ENCODE assay signal across 14 cellular contexts in genomic region chr11:123628936-123629683, GRCh38. TPM values are rescaled to one million over a fixed set of nuclear protein-coding genes. Genes with fewer than 3 reads are reported as not detected.
DNase-seq lines count a peak whose midpoint lies in the region; ATAC-seq lines count a peak whose summit lies in the region.
"Had no signal": no experiment of that assay in that cellular context is flagged by ENCODE, and none has a peak within 500 bp of the region (broad histone marks: within the 10 kb centered on the region; RNA-seq: fewer than 3 reads in every experiment).

No MANE protein-coding gene starts in this region.

- intact Hi-C loops in aorta (cut with DNase I): no loop called here

- no peaks in the 10 kb centered on the region for H3K4me1 ChIP-seq in aorta (ENCODE audit: control insufficient read depth in 1 of 2, insufficient read depth in 2 of 2, low read length in 2 of 2)

- H3K9me3 Mint-ChIP-seq in activated T-cell treated with anti-CD3 and anti-CD28 coated beads, Interleukin-2, amount 50 U/mL, for 72 hours: no peaks in the 10 kb centered on the region
- H3K9me3 Mint-ChIP-seq: naive B cell had no signal

- no peak overlapping the region for H3K4me3 Mint-ChIP-seq in activated T-cell treated with anti-CD3 and anti-CD28 coated beads, Interleukin-2, amount 50 U/mL, for 72 hours
- H3K4me3 Mint-ChIP-seq: naive B cell had no signal

- no peak overlapping the region for H3K4me3 ChIP-seq in aorta (ENCODE audit: low read length in 2 of 2)
- H3K4me3 ChIP-seq: dorsolateral prefrontal cortex had no signal

- peaks cover 29% of the 10 kb centered on the region for H3K27me3 Mint-ChIP-seq in activated T-cell treated with anti-CD3 and anti-CD28 coated beads, Interleukin-2, amount 50 U/mL, for 72 hours (ENCODE audit: low read depth)

- DNase-seq in activated T-cell treated with anti-CD3 and anti-CD28 coated beads, Interleukin-2, amount 50 U/mL, for 72 hours: no peak
- DNase-seq in activated T-cell treated with anti-CD3 and anti-CD28 coated beads, Interleukin-2, amount 50 U/mL, for 48 hours: no peak
- DNase-seq in cerebellum (ENCODE audit: low spot score) (peak; percentile 61), left kidney (ENCODE audit: low read depth, low spot score) (peak; percentile 77), aorta (peak in 1 of 2 donors; percentile 73), GM19240 (ENCODE audit: insufficient read length, low spot score) (no peak), pons (ENCODE audit: low spot score) (no peak), NCI-H2029 (lab: John Stamatoyannopoulos, UW) (no peak)
- DNase-seq: activated CD4-positive, CD25-positive, alpha-beta regulatory T cell; activated effector memory CD4-positive, alpha-beta T cell treated with anti-CD3 and anti-CD28 coated beads, Interleukin-2, amount 50 U/mL, for 16 hours; naive B cell; NCI-H1092 treated with DMSO at 0.1 percent for 48 hours; stimulated activated naive CD8-positive, alpha-beta T cell treated with anti-CD3 and anti-CD28 coated beads, Interleukin-15, Interleukin-2, amounts not matched to agents 100 U/mL and 50 U/mL, for 24 hours had no signal

- peak; percentile 18 to 36 for ATAC-seq in activated T-cell treated with anti-CD3 and anti-CD28 coated beads, Interleukin-2, amount 50 U/mL, for 72 hours (replicated peaks in 1 of 2)
- peak; percentile 66 for ATAC-seq in aorta (ENCODE audit: low FRiP score)
- ATAC-seq: stimulated activated naive CD8-positive, alpha-beta T cell treated with anti-CD3 and anti-CD28 coated beads, Interleukin-15, Interleukin-2, amounts not matched to agents 100 U/mL and 50 U/mL, for 24 hours had no signal

- 28 to 53% methylated on average over 10 of the region's 10 CpGs for WGBS in aorta, 2 donors

- no peaks in the 10 kb centered on the region for H3K27me3 ChIP-seq in aorta (ENCODE audit: control insufficient read depth in 1 of 2, insufficient read depth in 2 of 2, low read length in 1 of 2)
- H3K27me3 ChIP-seq: dorsolateral prefrontal cortex had no signal

- H3K36me3 Mint-ChIP-seq in activated T-cell treated with anti-CD3 and anti-CD28 coated beads, Interleukin-2, amount 50 U/mL, for 72 hours (ENCODE audit: insufficient read depth in 2 of 2): no peaks in the 10 kb centered on the region
- H3K36me3 Mint-ChIP-seq: naive B cell had no signal

- peaks cover 5% of the 10 kb centered on the region for H3K4me1 Mint-ChIP-seq in activated T-cell treated with anti-CD3 and anti-CD28 coated beads, Interleukin-2, amount 50 U/mL, for 72 hours (ENCODE audit: low read depth)
- H3K4me1 Mint-ChIP-seq: naive B cell had no signal

- no peaks in the 10 kb centered on the region for H3K9me3 ChIP-seq in aorta (ENCODE audit: control insufficient read depth, low read length)

- peak overlapping the region; percentile 22 for H3K27ac Mint-ChIP-seq in activated T-cell treated with anti-CD3 and anti-CD28 coated beads, Interleukin-2, amount 50 U/mL, for 72 hours

- no peaks in the 10 kb centered on the region for H3K36me3 ChIP-seq in aorta (ENCODE audit: control insufficient read depth in 1 of 2, insufficient read depth in 2 of 2, low read length in 1 of 2)

- H3K27ac ChIP-seq in aorta (ENCODE audit: low read depth in 1 of 2, low read length in 2 of 2): no peak overlapping the region

RNA-seq across cellular contexts. Expression of gene SCN3B, which starts 25.3 kb away (rescaled TPM):
- total RNA-seq in activated T-cell treated with anti-CD3 and anti-CD28 coated beads, Interleukin-2, amount 50 U/mL, for 72 hours: under 1 TPM in 1 of 2 donors, not detected in 1; 0.05 TPM
- 58.1 TPM for total RNA-seq in cerebellum
- 1 to 10 TPM in 1 of 2 donors, under 1 TPM in 1; 0.16 to 1.3 TPM for total RNA-seq in aorta
- under 1 TPM in 1 of 2 donors, not detected in 1; 0.08 TPM for polyA plus RNA-seq in aorta

Comparison
In these comparisons a context has a peak if more than half of its experiments do, and no peak if none do; other contexts are left out.
1. DNase-seq: peak in cerebellum (single experiment) and left kidney (single experiment); none in activated T-cell treated with anti-CD3 and anti-CD28 coated beads, Interleukin-2, amount 50 U/mL, for 72 hours (0 of 2), activated T-cell treated with anti-CD3 and anti-CD28 coated beads, Interleukin-2, amount 50 U/mL, for 48 hours (0 of 2), GM19240 (single experiment), pons (single experiment) and NCI-H2029 (single experiment).
2. RNA of gene SCN3B, which starts 25.3 kb away (total RNA-seq): 58.1 TPM in cerebellum (single experiment); 0.16 to 1.3 TPM in aorta and 0.05 TPM in activated T-cell treated with anti-CD3 and anti-CD28 coated beads, Interleukin-2, amount 50 U/mL, for 72 hours; every median in the first group is over 10 times any median in the second.